In the genomic region with DNA sequence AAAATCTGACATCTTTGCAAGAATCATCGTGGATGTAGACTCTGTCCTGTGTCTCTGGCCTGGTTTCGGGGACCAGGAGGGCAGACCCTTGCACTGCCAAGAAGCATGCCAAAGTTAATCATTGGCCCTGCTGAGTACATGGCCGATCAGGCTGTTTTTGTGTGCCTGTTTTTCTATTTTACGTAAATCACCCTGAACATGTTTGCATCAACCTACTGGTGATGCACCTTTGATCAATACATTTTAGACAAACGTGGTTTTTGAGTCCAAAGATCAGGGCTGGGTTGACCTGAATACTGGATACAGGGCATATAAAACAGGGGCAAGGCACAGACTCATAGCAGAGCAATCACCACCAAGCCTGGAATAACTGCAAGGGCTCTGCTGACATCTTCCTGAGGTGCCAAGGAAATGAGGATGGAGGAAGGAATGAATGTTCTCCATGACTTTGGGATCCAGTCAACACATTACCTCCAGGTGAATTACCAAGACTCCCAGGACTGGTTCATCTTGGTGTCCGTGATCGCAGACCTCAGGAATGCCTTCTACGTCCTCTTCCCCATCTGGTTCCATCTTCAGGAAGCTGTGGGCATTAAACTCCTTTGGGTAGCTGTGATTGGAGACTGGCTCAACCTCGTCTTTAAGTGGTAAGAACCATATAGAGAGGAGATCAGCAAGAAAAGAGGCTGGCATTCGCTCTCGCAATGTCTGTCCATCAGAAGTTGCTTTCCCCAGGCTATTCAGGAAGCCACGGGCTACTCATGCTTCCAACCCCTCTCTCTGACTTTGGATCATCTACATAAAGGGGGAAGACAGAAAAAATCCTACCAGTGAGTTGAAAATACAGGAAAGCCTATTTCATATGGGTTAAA, we compare ENCODE assay signal across 1 cellular context.
TF ChIP-seq lines count a peak whose summit lies in the region.

A gene (plus strand): TSS at position 340 of the 872 bp plus-strand sequence. CDS start 78 bp downstream, at position 418.

TF ChIP-seq in HepG2, 621 proteins besides CTCF, POLR2A, EP300 and RAD21 (continued from another document and continues in another):
- TF ChIP-seq CC2D1A (CRISPR knock-in tag; IDR thresholded peaks at IDR 0.05) (no peak), ZNF749 (CRISPR knock-in tag; IDR thresholded peaks at IDR 0.05; ENCODE audit: borderline replicate concordance) (no peak), NR3C1 (CRISPR knock-in tag; IDR thresholded peaks at IDR 0.05) (no peak), GATAD1 (CRISPR knock-in tag; IDR thresholded peaks at IDR 0.05) (peak; percentile 73), FIP1L1 (IDR thresholded peaks at IDR 0.05; ENCODE audit: borderline replicate concordance, insufficient read depth, low read depth, low read length) (no peak), SALL2 (CRISPR knock-in tag; IDR thresholded peaks at IDR 0.05) (no peak), ASH2L (IDR thresholded peaks at IDR 0.05; ENCODE audit: insufficient read length, low read depth, low read length) (peak; percentile 56), ATRX (CRISPR knock-in tag; IDR thresholded peaks at IDR 0.05; ENCODE audit: borderline replicate concordance) (no peak), ZNF234 (CRISPR knock-in tag; conservative IDR thresholded peaks at IDR 0.05) (no peak), ZNF772 (CRISPR knock-in tag; IDR thresholded peaks at IDR 0.05) (0 out of 2 replicates have a peak, but pooled peaks have one; percentile 55), ZNF382 (CRISPR knock-in tag; IDR thresholded peaks at IDR 0.05; ENCODE audit: borderline replicate concordance) (no peak), SETDB1 (CRISPR knock-in tag; IDR thresholded peaks at IDR 0.05; ENCODE audit: borderline replicate concordance) (no peak; the same call in 1 of the 2 replicates), PHB2 (IDR thresholded peaks at IDR 0.05; ENCODE audit: partially characterized antibody) (no peak), JUNB (CRISPR knock-in tag; IDR thresholded peaks at IDR 0.05; ENCODE audit: borderline replicate concordance) (no peak), TEAD3 (CRISPR knock-in tag; optimal IDR thresholded peaks at IDR 0.05; ENCODE audit: borderline replicate concordance) (no peak), TAF1 (CRISPR knock-in tag; IDR thresholded peaks at IDR 0.05) (no peak; the same call in 1 of the 2 replicates), MEF2D (CRISPR knock-in tag; IDR thresholded peaks at IDR 0.05) (peak; percentile 91), ELF4 (CRISPR knock-in tag; IDR thresholded peaks at IDR 0.05; ENCODE audit: borderline replicate concordance) (peak; percentile 62; the same call in 1 of the 2 replicates), SMAD1 (CRISPR knock-in tag; IDR thresholded peaks at IDR 0.05; ENCODE audit: borderline replicate concordance, low read depth) (peak; percentile 52; the same call in 1 of the 2 replicates), KLF15 (CRISPR knock-in tag; IDR thresholded peaks at IDR 0.05; ENCODE audit: borderline replicate concordance) (no peak), SOX5 (CRISPR knock-in tag; IDR thresholded peaks at IDR 0.05; ENCODE audit: borderline replicate concordance) (peak; percentile 87), ZC3H4 (CRISPR knock-in tag; IDR thresholded peaks at IDR 0.05; ENCODE audit: borderline replicate concordance) (no peak), HES4 (CRISPR knock-in tag; IDR thresholded peaks at IDR 0.05; ENCODE audit: borderline replicate concordance) (no peak), MED13 (CRISPR knock-in tag; IDR thresholded peaks at IDR 0.05) (no peak), ZC3H13 (CRISPR knock-in tag; IDR thresholded peaks at IDR 0.05) (peak; percentile 5; the same call in 1 of the 2 replicates), RORA (CRISPR knock-in tag; IDR thresholded peaks at IDR 0.05) (no peak; the same call in 1 of the 2 replicates), NFKB2 (CRISPR knock-in tag; IDR thresholded peaks at IDR 0.05; ENCODE audit: borderline replicate concordance) (no peak), STAG1 (CRISPR knock-in tag; IDR thresholded peaks at IDR 0.05) (peak; percentile 8), ZNF235 (CRISPR knock-in tag; IDR thresholded peaks at IDR 0.05; ENCODE audit: borderline replicate concordance) (0 out of 2 replicates have a peak, but pooled peaks have one; percentile 45), HMG20B (CRISPR knock-in tag; conservative IDR thresholded peaks at IDR 0.05) (no peak), ZNF839 (CRISPR knock-in tag; IDR thresholded peaks at IDR 0.05; ENCODE audit: borderline replicate concordance) (no peak), KAT7 (CRISPR knock-in tag; IDR thresholded peaks at IDR 0.05; ENCODE audit: borderline replicate concordance) (no peak; the same call in 1 of the 2 replicates), ZNF629 (CRISPR knock-in tag; conservative IDR thresholded peaks at IDR 0.05) (0 out of 2 replicates have a peak, but pooled peaks have one; percentile 27), SMARCE1 (IDR thresholded peaks at IDR 0.05; ENCODE audit: borderline replicate concordance) (no peak), HNRNPK (IDR thresholded peaks at IDR 0.05; ENCODE audit: low read depth, low read length, poor library complexity, severe bottlenecking) (no peak), MED8 (CRISPR knock-in tag; IDR thresholded peaks at IDR 0.05; ENCODE audit: insufficient replicate concordance) (no peak), HNF4A (CRISPR knock-in tag; IDR thresholded peaks at IDR 0.05) (peak; percentile 97), ZNF296 (CRISPR knock-in tag; conservative IDR thresholded peaks at IDR 0.05) (no peak), ZSCAN31 (CRISPR knock-in tag; IDR thresholded peaks at IDR 0.05; ENCODE audit: low read depth) (peak; percentile 82), MAF1 (CRISPR knock-in tag; IDR thresholded peaks at IDR 0.05; ENCODE audit: borderline replicate concordance) (no peak), ZMAT3 (CRISPR knock-in tag; conservative IDR thresholded peaks at IDR 0.05) (no peak; the same call in 1 of the 2 replicates), ZNF598 (CRISPR knock-in tag; IDR thresholded peaks at IDR 0.05; ENCODE audit: borderline replicate concordance) (no peak; the same call in 1 of the 2 replicates), KMT2B (CRISPR knock-in tag; IDR thresholded peaks at IDR 0.05) (no peak), ZNF12 (CRISPR knock-in tag; IDR thresholded peaks at IDR 0.05) (0 out of 2 replicates have a peak, but pooled peaks have one; percentile 13), YEATS4 (CRISPR knock-in tag; IDR thresholded peaks at IDR 0.05; ENCODE audit: borderline replicate concordance) (peak; percentile 69), ZNF251 (CRISPR knock-in tag; IDR thresholded peaks at IDR 0.05) (no peak), ZSCAN25 (CRISPR knock-in tag; IDR thresholded peaks at IDR 0.05) (peak; percentile 73)
- TF ChIP-seq, protein P1, sequence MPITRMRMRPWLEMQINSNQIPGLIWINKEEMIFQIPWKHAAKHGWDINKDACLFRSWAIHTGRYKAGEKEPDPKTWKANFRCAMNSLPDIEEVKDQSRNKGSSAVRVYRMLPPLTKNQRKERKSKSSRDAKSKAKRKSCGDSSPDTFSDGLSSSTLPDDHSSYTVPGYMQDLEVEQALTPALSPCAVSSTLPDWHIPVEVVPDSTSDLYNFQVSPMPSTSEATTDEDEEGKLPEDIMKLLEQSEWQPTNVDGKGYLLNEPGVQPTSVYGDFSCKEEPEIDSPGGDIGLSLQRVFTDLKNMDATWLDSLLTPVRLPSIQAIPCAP (CRISPR knock-in tag; IDR thresholded peaks at IDR 0.05; ENCODE audit: low read depth) = no peak; the same call in 1 of the 2 replicates
- TF ChIP-seq, protein P2, sequence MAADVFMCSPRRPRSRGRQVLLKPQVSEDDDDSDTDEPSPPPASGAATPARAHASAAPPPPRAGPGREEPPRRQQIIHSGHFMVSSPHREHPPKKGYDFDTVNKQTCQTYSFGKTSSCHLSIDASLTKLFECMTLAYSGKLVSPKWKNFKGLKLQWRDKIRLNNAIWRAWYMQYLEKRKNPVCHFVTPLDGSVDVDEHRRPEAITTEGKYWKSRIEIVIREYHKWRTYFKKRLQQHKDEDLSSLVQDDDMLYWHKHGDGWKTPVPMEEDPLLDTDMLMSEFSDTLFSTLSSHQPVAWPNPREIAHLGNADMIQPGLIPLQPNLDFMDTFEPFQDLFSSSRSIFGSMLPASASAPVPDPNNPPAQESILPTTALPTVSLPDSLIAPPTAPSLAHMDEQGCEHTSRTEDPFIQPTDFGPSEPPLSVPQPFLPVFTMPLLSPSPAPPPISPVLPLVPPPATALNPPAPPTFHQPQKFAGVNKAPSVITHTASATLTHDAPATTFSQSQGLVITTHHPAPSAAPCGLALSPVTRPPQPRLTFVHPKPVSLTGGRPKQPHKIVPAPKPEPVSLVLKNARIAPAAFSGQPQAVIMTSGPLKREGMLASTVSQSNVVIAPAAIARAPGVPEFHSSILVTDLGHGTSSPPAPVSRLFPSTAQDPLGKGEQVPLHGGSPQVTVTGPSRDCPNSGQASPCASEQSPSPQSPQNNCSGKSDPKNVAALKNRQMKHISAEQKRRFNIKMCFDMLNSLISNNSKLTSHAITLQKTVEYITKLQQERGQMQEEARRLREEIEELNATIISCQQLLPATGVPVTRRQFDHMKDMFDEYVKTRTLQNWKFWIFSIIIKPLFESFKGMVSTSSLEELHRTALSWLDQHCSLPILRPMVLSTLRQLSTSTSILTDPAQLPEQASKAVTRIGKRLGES (CRISPR knock-in tag; IDR thresholded peaks at IDR 0.05; ENCODE audit: borderline replicate concordance) = no peak
- TF ChIP-seq, protein P3, sequence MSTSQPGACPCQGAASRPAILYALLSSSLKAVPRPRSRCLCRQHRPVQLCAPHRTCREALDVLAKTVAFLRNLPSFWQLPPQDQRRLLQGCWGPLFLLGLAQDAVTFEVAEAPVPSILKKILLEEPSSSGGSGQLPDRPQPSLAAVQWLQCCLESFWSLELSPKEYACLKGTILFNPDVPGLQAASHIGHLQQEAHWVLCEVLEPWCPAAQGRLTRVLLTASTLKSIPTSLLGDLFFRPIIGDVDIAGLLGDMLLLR (CRISPR knock-in tag; IDR thresholded peaks at IDR 0.05) = no peak
- TF ChIP-seq, protein P4, sequence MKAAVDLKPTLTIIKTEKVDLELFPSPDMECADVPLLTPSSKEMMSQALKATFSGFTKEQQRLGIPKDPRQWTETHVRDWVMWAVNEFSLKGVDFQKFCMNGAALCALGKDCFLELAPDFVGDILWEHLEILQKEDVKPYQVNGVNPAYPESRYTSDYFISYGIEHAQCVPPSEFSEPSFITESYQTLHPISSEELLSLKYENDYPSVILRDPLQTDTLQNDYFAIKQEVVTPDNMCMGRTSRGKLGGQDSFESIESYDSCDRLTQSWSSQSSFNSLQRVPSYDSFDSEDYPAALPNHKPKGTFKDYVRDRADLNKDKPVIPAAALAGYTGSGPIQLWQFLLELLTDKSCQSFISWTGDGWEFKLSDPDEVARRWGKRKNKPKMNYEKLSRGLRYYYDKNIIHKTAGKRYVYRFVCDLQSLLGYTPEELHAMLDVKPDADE (CRISPR knock-in tag; IDR thresholded peaks at IDR 0.05) = no peak
- TF ChIP-seq, protein P5, sequence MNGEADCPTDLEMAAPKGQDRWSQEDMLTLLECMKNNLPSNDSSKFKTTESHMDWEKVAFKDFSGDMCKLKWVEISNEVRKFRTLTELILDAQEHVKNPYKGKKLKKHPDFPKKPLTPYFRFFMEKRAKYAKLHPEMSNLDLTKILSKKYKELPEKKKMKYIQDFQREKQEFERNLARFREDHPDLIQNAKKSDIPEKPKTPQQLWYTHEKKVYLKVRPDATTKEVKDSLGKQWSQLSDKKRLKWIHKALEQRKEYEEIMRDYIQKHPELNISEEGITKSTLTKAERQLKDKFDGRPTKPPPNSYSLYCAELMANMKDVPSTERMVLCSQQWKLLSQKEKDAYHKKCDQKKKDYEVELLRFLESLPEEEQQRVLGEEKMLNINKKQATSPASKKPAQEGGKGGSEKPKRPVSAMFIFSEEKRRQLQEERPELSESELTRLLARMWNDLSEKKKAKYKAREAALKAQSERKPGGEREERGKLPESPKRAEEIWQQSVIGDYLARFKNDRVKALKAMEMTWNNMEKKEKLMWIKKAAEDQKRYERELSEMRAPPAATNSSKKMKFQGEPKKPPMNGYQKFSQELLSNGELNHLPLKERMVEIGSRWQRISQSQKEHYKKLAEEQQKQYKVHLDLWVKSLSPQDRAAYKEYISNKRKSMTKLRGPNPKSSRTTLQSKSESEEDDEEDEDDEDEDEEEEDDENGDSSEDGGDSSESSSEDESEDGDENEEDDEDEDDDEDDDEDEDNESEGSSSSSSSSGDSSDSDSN (CRISPR knock-in tag; IDR thresholded peaks at IDR 0.05) = no peak
- TF ChIP-seq, protein P6, sequence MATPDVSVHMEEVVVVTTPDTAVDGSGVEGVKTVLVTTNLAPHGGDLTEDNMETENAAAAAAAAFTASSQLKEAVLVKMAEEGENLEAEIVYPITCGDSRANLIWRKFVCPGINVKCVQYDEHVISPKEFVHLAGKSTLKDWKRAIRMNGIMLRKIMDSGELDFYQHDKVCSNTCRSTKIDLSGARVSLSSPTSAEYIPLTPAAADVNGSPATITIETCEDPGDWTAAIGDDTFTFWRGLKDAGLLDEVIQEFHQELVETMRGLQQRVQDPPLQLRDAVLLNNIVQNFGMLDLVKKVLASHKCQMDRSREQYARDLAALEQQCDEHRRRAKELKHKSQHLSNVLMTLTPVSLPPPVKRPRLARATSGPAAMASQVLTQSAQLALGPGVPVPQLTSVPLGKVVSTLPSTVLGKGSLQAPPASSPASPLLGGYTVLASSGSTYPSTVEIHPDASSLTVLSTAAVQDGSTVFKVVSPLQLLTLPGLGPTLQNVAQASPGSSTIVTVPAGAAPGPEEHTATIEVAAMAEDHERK (CRISPR knock-in tag; IDR thresholded peaks at IDR 0.05; ENCODE audit: low read depth) = no peak
- TF ChIP-seq, protein P7, sequence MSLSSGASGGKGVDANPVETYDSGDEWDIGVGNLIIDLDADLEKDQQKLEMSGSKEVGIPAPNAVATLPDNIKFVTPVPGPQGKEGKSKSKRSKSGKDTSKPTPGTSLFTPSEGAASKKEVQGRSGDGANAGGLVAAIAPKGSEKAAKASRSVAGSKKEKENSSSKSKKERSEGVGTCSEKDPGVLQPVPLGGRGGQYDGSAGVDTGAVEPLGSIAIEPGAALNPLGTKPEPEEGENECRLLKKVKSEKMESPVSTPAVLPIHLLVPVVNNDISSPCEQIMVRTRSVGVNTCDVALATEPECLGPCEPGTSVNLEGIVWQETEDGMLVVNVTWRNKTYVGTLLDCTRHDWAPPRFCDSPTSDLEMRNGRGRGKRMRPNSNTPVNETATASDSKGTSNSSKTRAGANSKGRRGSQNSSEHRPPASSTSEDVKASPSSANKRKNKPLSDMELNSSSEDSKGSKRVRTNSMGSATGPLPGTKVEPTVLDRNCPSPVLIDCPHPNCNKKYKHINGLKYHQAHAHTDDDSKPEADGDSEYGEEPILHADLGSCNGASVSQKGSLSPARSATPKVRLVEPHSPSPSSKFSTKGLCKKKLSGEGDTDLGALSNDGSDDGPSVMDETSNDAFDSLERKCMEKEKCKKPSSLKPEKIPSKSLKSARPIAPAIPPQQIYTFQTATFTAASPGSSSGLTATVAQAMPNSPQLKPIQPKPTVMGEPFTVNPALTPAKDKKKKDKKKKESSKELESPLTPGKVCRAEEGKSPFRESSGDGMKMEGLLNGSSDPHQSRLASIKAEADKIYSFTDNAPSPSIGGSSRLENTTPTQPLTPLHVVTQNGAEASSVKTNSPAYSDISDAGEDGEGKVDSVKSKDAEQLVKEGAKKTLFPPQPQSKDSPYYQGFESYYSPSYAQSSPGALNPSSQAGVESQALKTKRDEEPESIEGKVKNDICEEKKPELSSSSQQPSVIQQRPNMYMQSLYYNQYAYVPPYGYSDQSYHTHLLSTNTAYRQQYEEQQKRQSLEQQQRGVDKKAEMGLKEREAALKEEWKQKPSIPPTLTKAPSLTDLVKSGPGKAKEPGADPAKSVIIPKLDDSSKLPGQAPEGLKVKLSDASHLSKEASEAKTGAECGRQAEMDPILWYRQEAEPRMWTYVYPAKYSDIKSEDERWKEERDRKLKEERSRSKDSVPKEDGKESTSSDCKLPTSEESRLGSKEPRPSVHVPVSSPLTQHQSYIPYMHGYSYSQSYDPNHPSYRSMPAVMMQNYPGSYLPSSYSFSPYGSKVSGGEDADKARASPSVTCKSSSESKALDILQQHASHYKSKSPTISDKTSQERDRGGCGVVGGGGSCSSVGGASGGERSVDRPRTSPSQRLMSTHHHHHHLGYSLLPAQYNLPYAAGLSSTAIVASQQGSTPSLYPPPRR (CRISPR knock-in tag; IDR thresholded peaks at IDR 0.05; ENCODE audit: borderline replicate concordance) = peak; percentile 76; the same call in 1 of the 2 replicates
